Comparison of ENCODE assay signal across 10 cellular contexts in genomic region chr6:168007592-168008338, GRCh38. TPM values are rescaled to one million over a fixed set of nuclear protein-coding genes. Genes with fewer than 3 reads are reported as not detected.
DNase-seq lines count a peak whose midpoint lies in the region; ATAC-seq, FAIRE-seq and TF ChIP-seq lines count a peak whose summit lies in the region.
"Had no signal": no experiment of that assay in that cellular context is flagged by ENCODE, and none has a peak within 500 bp of the region (broad histone marks: within the 10 kb centered on the region; RNA-seq: fewer than 3 reads in every experiment).

No MANE protein-coding gene starts in this region.

- H2BK5ac ChIP-seq in trophoblast cell (ENCODE audit: low read depth, low read length, poor library complexity) = no peak overlapping the region

- no peak overlapping the region for H2BK120ac ChIP-seq in trophoblast cell (ENCODE audit: insufficient read depth, low read length, poor library complexity)

- peaks cover 0 to 8% (median 0%) of the 10 kb centered on the region in 4 donors for H3K4me1 ChIP-seq in esophagus muscularis mucosa
- H3K4me1 ChIP-seq in trophoblast cell (ENCODE audit: control insufficient read depth in 1 of 2, insufficient read depth in 2 of 2, low read length in 2 of 2) = peaks cover 0 to 3% of the 10 kb centered on the region in 2 experiments

- no peak overlapping the region for H3K4me3 ChIP-seq in esophagus muscularis mucosa
- H3K4me3 ChIP-seq in trophoblast cell (ENCODE audit: low read depth, low read length) = no peak overlapping the region

- no peak overlapping the region for H3K23ac ChIP-seq in trophoblast cell (ENCODE audit: low read length)

- TF ChIP-seq CTCF in esophagus muscularis mucosa (IDR thresholded peaks at IDR 0.05) = no peak
- TF ChIP-seq CTCF in GM20000 (IDR thresholded peaks at IDR 0.05; ENCODE audit: extremely low read depth, missing control alignments) = no peak

- 28% methylated on average over 3 of the region's 3 CpGs for WGBS in esophagus muscularis mucosa
- no CpG with 5 or more reads among the region's 3 CpGs for WGBS in trophoblast cell (ENCODE audit: extremely low coverage, insufficient coverage, insufficient read length)

- H3K36me3 ChIP-seq in esophagus muscularis mucosa = no peaks in the 10 kb centered on the region
- no peaks in the 10 kb centered on the region for H3K36me3 ChIP-seq in trophoblast cell (ENCODE audit: control insufficient read depth in 1 of 2, insufficient read depth in 2 of 2, low read length in 2 of 2)

- TF ChIP-seq POLR2A in esophagus muscularis mucosa (IDR thresholded peaks at IDR 0.05; ENCODE audit: low read depth) = no peak

- peak; percentile 90 for DNase-seq in GM03348 (ENCODE audit: low spot score)
- DNase-seq in RCC 7860 (ENCODE audit: low spot score) = peak; percentile 98
- DNase-seq in esophagus muscularis mucosa (ENCODE audit: extremely low spot score) = peak; percentile 42
- peak; percentile 94 to 98 for DNase-seq in trophoblast cell
- DNase-seq in GM20000 (ENCODE audit: low spot score) = no peak
- no peak for DNase-seq in activated CD8-positive, alpha-beta T cell treated with anti-CD3 and anti-CD28 coated beads, Interleukin-2, amount 10 ng/mL, durations not matched to agents 7 days and 5 days
- no peak for DNase-seq in nucleus accumbens (lab: John Stamatoyannopoulos, UW)
- DNase-seq: activated gamma-delta T cell treated with Interleukin-2 at 50 U/mL for 16 hours, midbrain had no signal

- peaks cover 2% of the 10 kb centered on the region for H3K36me3 Mint-ChIP-seq in activated CD8-positive, alpha-beta T cell treated with anti-CD3 and anti-CD28 coated beads, Interleukin-2, amount 10 ng/mL, durations not matched to agents 7 days and 5 days (ENCODE audit: low read depth)

- H3K27ac Mint-ChIP-seq in activated CD8-positive, alpha-beta T cell treated with anti-CD3 and anti-CD28 coated beads, Interleukin-2, amount 10 ng/mL, durations not matched to agents 7 days and 5 days = no peak overlapping the region

- no peaks in the 10 kb centered on the region for H3K4me1 Mint-ChIP-seq in activated CD8-positive, alpha-beta T cell treated with anti-CD3 and anti-CD28 coated beads, Interleukin-2, amount 10 ng/mL, durations not matched to agents 7 days and 5 days (ENCODE audit: low read depth)

- H4K91ac ChIP-seq in trophoblast cell (ENCODE audit: low read depth, low read length) = no peak overlapping the region

- peaks cover 24% of the 10 kb centered on the region for H3K9me3 Mint-ChIP-seq in activated CD8-positive, alpha-beta T cell treated with anti-CD3 and anti-CD28 coated beads, Interleukin-2, amount 10 ng/mL, durations not matched to agents 7 days and 5 days (ENCODE audit: insufficient read depth)

- no peak overlapping the region for H3K27ac ChIP-seq in esophagus muscularis mucosa (replicated peaks in 1 of 4)
- H3K27ac ChIP-seq in trophoblast cell (ENCODE audit: low read depth, low read length) = no peak overlapping the region

- no peak overlapping the region for H4K8ac ChIP-seq in trophoblast cell (ENCODE audit: low read depth, low read length)

- H3K9me3 ChIP-seq in esophagus muscularis mucosa (peaks cover 0 to 26% (median 24%) of the 10 kb centered on the region in 4 donors), trophoblast cell (ENCODE audit: insufficient read depth, low read depth, low read length) (peaks cover 10% of the 10 kb centered on the region)

- CTCF ChIA-PET in activated CD8-positive, alpha-beta T cell treated with anti-CD3 and anti-CD28 coated beads, Interleukin-2, amount 10 ng/mL, durations not matched to agents 7 days and 5 days (lab: Charles Lee) = no interaction called here

- H4K12ac ChIP-seq in trophoblast cell (ENCODE audit: low read depth, low read length) = no peak overlapping the region

- H3K79me2 ChIP-seq in trophoblast cell (ENCODE audit: control insufficient read depth, insufficient read depth, low read length, poor library complexity) = no peaks in the 10 kb centered on the region

- H3K27me3 Mint-ChIP-seq in activated CD8-positive, alpha-beta T cell treated with anti-CD3 and anti-CD28 coated beads, Interleukin-2, amount 10 ng/mL, durations not matched to agents 7 days and 5 days (ENCODE audit: low read depth) = no peaks in the 10 kb centered on the region

- H3K14ac ChIP-seq in trophoblast cell (ENCODE audit: low read length) = no peak overlapping the region

- no peak overlapping the region for H3K18ac ChIP-seq in trophoblast cell (ENCODE audit: low read length)

- POLR2A ChIA-PET in activated CD8-positive, alpha-beta T cell treated with anti-CD3 and anti-CD28 coated beads, Interleukin-2, amount 10 ng/mL, durations not matched to agents 7 days and 5 days (lab: Charles Lee) = no interaction called here

- H3K9ac ChIP-seq in trophoblast cell (ENCODE audit: low read length) = no peak overlapping the region

- no peak overlapping the region for H3K4ac ChIP-seq in trophoblast cell (ENCODE audit: low read depth, low read length)

- H3K4me3 Mint-ChIP-seq in activated CD8-positive, alpha-beta T cell treated with anti-CD3 and anti-CD28 coated beads, Interleukin-2, amount 10 ng/mL, durations not matched to agents 7 days and 5 days = no peak overlapping the region

- no peak overlapping the region for H2BK12ac ChIP-seq in trophoblast cell (ENCODE audit: low read length)

- H2AFZ ChIP-seq in trophoblast cell (ENCODE audit: insufficient read depth, low read length, poor library complexity) = no peak overlapping the region

- H3K79me1 ChIP-seq in trophoblast cell (ENCODE audit: low read length) = no peaks in the 10 kb centered on the region

- FAIRE-seq in RCC 7860 (lab: Jason Lieb, UNC) = peak; percentile 99

- no peak for TF ChIP-seq EP300 in esophagus muscularis mucosa (IDR thresholded peaks at IDR 0.05)

- peaks cover 0 to 3% (median 0%) of the 10 kb centered on the region in 4 donors for H3K27me3 ChIP-seq in esophagus muscularis mucosa
- no peaks in the 10 kb centered on the region for H3K27me3 ChIP-seq in trophoblast cell (ENCODE audit: insufficient read depth, low read length)

- intact Hi-C loops in esophagus muscularis mucosa (cut with DNase I) = no loop called here

- H2AK5ac ChIP-seq in trophoblast cell (ENCODE audit: low read length) = no peak overlapping the region

- ATAC-seq in HG03571 (IDR thresholded peaks at IDR 0.05; ENCODE audit: unreplicated experiment) = no peak
- ATAC-seq in activated CD8-positive, alpha-beta T cell treated with anti-CD3 and anti-CD28 coated beads, Interleukin-2, amount 10 ng/mL, durations not matched to agents 7 days and 5 days = no peak

- no peak overlapping the region for H3K4me2 ChIP-seq in trophoblast cell (ENCODE audit: low read length)

RNA-seq across cellular contexts. Expression of gene KIF25, which starts 10.3 kb away (rescaled TPM):
- total RNA-seq in esophagus muscularis mucosa = under 1 TPM in 1 of 4 donors, not detected in 3; 0.17 TPM
- 0.04 TPM in 1 of 2 replicates, not detected in the other for polyA plus RNA-seq in trophoblast cell (2013)
- not detected for total RNA-seq in activated CD8-positive, alpha-beta T cell treated with anti-CD3 and anti-CD28 coated beads, Interleukin-2, amount 10 ng/mL, durations not matched to agents 7 days and 5 days

Comparison
In these comparisons a context has a peak if more than half of its experiments do, and no peak if none do; other contexts are left out.
1. DNase-seq: peak in GM03348 (single experiment), RCC 7860 (single experiment), esophagus muscularis mucosa (single experiment) and trophoblast cell (2 of 2); none in GM20000 (single experiment), activated CD8-positive, alpha-beta T cell treated with anti-CD3 and anti-CD28 coated beads, Interleukin-2, amount 10 ng/mL, durations not matched to agents 7 days and 5 days (single experiment) and nucleus accumbens (0 of 56).